ENCODE assay signal across 14 cellular contexts in the genomic region with DNA sequence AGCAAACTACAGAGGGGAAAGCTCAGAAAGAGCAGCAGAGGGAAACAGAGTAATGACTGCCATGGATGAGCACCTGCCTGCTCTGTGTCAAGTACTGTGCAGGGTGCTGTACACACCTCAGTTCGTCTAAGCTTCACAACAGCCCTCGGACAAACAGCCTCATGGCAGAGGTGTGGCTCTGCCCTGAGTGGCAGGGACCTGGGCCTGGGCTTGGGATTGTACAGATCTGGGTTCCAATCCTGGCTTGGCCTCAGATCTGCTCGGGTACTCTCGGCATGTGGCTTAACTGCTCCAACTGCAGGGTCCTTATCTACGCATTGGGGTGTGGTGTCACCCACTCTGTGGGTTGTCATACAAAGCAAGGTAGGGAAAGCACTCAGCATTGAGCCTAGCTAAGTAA. TPM values are rescaled to one million over a fixed set of nuclear protein-coding genes. Genes with fewer than 3 reads are reported as not detected.
DNase-seq lines count a peak whose midpoint lies in the region; ATAC-seq, FAIRE-seq and TF ChIP-seq lines count a peak whose summit lies in the region.
"Had no signal": no experiment of that assay in that cellular context is flagged by ENCODE, and none has a peak within 500 bp of the region (broad histone marks: within the 10 kb centered on the region; RNA-seq: fewer than 3 reads in every experiment).

No MANE protein-coding gene starts in this region.

- no peak overlapping the region for H3K14ac ChIP-seq in neuronal stem cell (ENCODE audit: low read length)

- no peak overlapping the region for H2BK5ac ChIP-seq in neuronal stem cell (ENCODE audit: low read length)

- H3K79me1 ChIP-seq in neuronal stem cell (ENCODE audit: low read depth, low read length) = no peaks in the 10 kb centered on the region

- no peak overlapping the region for H4K8ac ChIP-seq in neuronal stem cell (ENCODE audit: low read depth, low read length)

- no peak overlapping the region for H2BK15ac ChIP-seq in neuronal stem cell (ENCODE audit: low read length)

- peak overlapping the region; percentile 24 for H3K18ac ChIP-seq in neuronal stem cell (ENCODE audit: low read length)

- no peak overlapping the region for H2AK5ac ChIP-seq in neuronal stem cell (ENCODE audit: low read depth, low read length)

- WGBS in neuronal stem cell (ENCODE audit: extremely low coverage in 2 of 2, insufficient read length in 2 of 2, insufficient replicate concordance in 1 of 2), 2 donors = no CpG with 5 or more reads among the region's 5 CpGs

- peaks cover 13% of the 10 kb centered on the region for H3K36me3 Mint-ChIP-seq in HFFc6 (ENCODE audit: low read depth)

- H3K23ac ChIP-seq in neuronal stem cell (ENCODE audit: low read depth, low read length, poor library complexity) = peak overlapping the region; percentile 57

- CTCF ChIA-PET in AG04450 (lab: Charles Lee) = interaction anchor here (1.2 to 2.3 kb wide), 3 partner anchors 10 to 35 kb away, joined by 3 to 16 read pairs (median 10); no protein-coding TSS in a partner anchor

- no peak overlapping the region for H3K4ac ChIP-seq in neuronal stem cell (ENCODE audit: low read length)

- H3K4me3 ChIP-seq in AG04450 (ENCODE audit: low read depth, low read length) = no peak overlapping the region
- no peak overlapping the region for H3K4me3 ChIP-seq in bronchial epithelial cell (ENCODE audit: low read depth, low read length)
- peak overlapping the region in 1 of 2 donors; percentile 62 for H3K4me3 ChIP-seq in neuronal stem cell (ENCODE audit: low read length in 2 of 2)
- H3K4me3 ChIP-seq in BE2C (ENCODE audit: low read depth, low read length) = no peak overlapping the region
- no peak overlapping the region for H3K4me3 ChIP-seq in left lung
- H3K4me3 ChIP-seq: HAP-1 had no signal

- DNase-seq in AG04450 (ENCODE audit: low read depth, low spot score) = no peak
- DNase-seq in HFFc6 = no peak
- DNase-seq in bronchial epithelial cell (ENCODE audit: low read depth) = no peak
- DNase-seq in neuronal stem cell (ENCODE audit: low spot score) = no peak
- DNase-seq in T-helper 9 cell = no peak
- DNase-seq in BE2C = no peak
- no peak for DNase-seq in NK-92 treated with Interleukin-12 subunit alpha and Interleukin-12 subunit beta, amount 100 ng/mL, for 24 hours (lab: John Stamatoyannopoulos, UW)
- no peak for DNase-seq in left lung
- DNase-seq: ACHN, Kasumi-1, NCI-H1417, NCI-H2029, NCI-H510A treated with DMSO at 0.1 percent for 48 hours had no signal

- ATAC-seq in left lung = no peak

- no peak overlapping the region for H2BK12ac ChIP-seq in neuronal stem cell (ENCODE audit: low read length)

- no peak overlapping the region for H3K9ac ChIP-seq in neuronal stem cell (ENCODE audit: low read depth, low read length, poor library complexity)

- H3K9me3 ChIP-seq in AG04450 (ENCODE audit: control insufficient read depth, insufficient read depth, low read length) = peaks cover 8% of the 10 kb centered on the region
- peaks cover 0 to 2% of the 10 kb centered on the region in 2 donors for H3K9me3 ChIP-seq in neuronal stem cell (replicated peaks in 1 of 2; ENCODE audit: control insufficient read depth in 2 of 2, insufficient read depth in 1 of 2, low read depth in 1 of 2, low read length in 2 of 2)
- H3K9me3 ChIP-seq in BE2C = no peaks in the 10 kb centered on the region
- peaks cover 0 to 6% of the 10 kb centered on the region in 2 donors for H3K9me3 ChIP-seq in left lung
- H3K9me3 ChIP-seq: HAP-1 had no signal

- FAIRE-seq in bronchial epithelial cell (lab: Jason Lieb, UNC) = peak; percentile 82

- H3K4me1 ChIP-seq in neuronal stem cell (ENCODE audit: control insufficient read depth in 2 of 2, insufficient read depth in 1 of 2, low read depth in 1 of 2, low read length in 2 of 2) (peaks cover 4 to 8% of the 10 kb centered on the region in 2 donors), BE2C (no peaks in the 10 kb centered on the region), left lung (no peaks in the 10 kb centered on the region)
- H3K4me1 ChIP-seq: HAP-1 had no signal

- H3K27ac Mint-ChIP-seq in HFFc6 = peak overlapping the region; percentile 87; the same call in 1 of the 2 replicates

- H3K9me3 Mint-ChIP-seq in HFFc6 = peaks cover 11% of the 10 kb centered on the region

- POLR2A ChIA-PET in AG04450 (lab: Yijun Ruan, JAX) = interaction anchor here (2.2 kb wide), 1 partner anchor 10 kb away, joined by 15 read pairs; no protein-coding TSS in a partner anchor

- no peak overlapping the region for H3K4me2 ChIP-seq in neuronal stem cell (ENCODE audit: insufficient read depth, low read length, poor library complexity, severe bottlenecking)

- no peak overlapping the region for H4K91ac ChIP-seq in neuronal stem cell (ENCODE audit: low read depth, low read length, poor library complexity)

- intact Hi-C loops in left lung (cut with DNase I) = no loop called here

- H3K36me3 ChIP-seq in bronchial epithelial cell (ENCODE audit: control insufficient read depth, insufficient read depth, low read length) (no peaks in the 10 kb centered on the region), neuronal stem cell (replicated peaks in 1 of 2; ENCODE audit: control insufficient read depth in 2 of 2, insufficient read depth in 2 of 2, low read length in 2 of 2) (no peaks in the 10 kb centered on the region), BE2C (no peaks in the 10 kb centered on the region), left lung (no peaks in the 10 kb centered on the region)
- H3K36me3 ChIP-seq: HAP-1 had no signal

- H3K27ac ChIP-seq in AG04450 (ENCODE audit: low read depth, low read length) (peak overlapping the region; percentile 95), neuronal stem cell (replicated peaks; ENCODE audit: low read length) (no peak overlapping the region), left lung (no peak overlapping the region)

- H3K27me3 Mint-ChIP-seq in HFFc6 (ENCODE audit: insufficient read depth) = no peaks in the 10 kb centered on the region; the same call in 1 of the 2 replicates

- H2AFZ ChIP-seq in neuronal stem cell (ENCODE audit: low read length) = no peak overlapping the region

- TF ChIP-seq CTCF in AG04450 (IDR thresholded peaks at IDR 0.05; ENCODE audit: low read depth, low read length) (no peak), HFFc6 (IDR thresholded peaks at IDR 0.05) (no peak), bronchial epithelial cell (IDR thresholded peaks at IDR 0.05; ENCODE audit: insufficient read depth, low read length, severe bottlenecking) (no peak), BE2C (IDR thresholded peaks at IDR 0.05; ENCODE audit: low read depth, low read length) (no peak), left lung (IDR thresholded peaks at IDR 0.05) (no peak)

- peaks cover 53% of the 10 kb centered on the region for H3K4me1 Mint-ChIP-seq in HFFc6 (ENCODE audit: low read depth)

- H3K27me3 ChIP-seq in AG04450 (ENCODE audit: control insufficient read depth, insufficient read depth, low read length) = no peaks in the 10 kb centered on the region
- no peaks in the 10 kb centered on the region for H3K27me3 ChIP-seq in bronchial epithelial cell (ENCODE audit: control insufficient read depth, insufficient read depth, low read length)
- peaks cover 0 to 15% (median 0%) of the 10 kb centered on the region in 3 experiments for H3K27me3 ChIP-seq in neuronal stem cell (ENCODE audit: control insufficient read depth in 3 of 3, insufficient read depth in 3 of 3, low read depth in 1 of 3, low read length in 3 of 3)
- H3K27me3 ChIP-seq in BE2C = no peaks in the 10 kb centered on the region
- no peaks in the 10 kb centered on the region for H3K27me3 ChIP-seq in left lung

- H3K4me3 Mint-ChIP-seq in HFFc6 = peak overlapping the region; percentile 53; the same call in 1 of the 2 replicates

- no peak overlapping the region for H2BK120ac ChIP-seq in neuronal stem cell (ENCODE audit: low read depth, low read length)

RNA-seq across cellular contexts. Expression of gene SEC13, which starts 46.6 kb away (rescaled TPM):
- polyA plus RNA-seq in AG04450 (2011; rRNA removed) = 195 and 268 TPM in 2 replicates
- 380 and 487 TPM in 2 replicates for polyA minus RNA-seq in AG04450 (2011; rRNA and poly(A)+ RNA removed)
- total RNA-seq in HFFc6 (2021; fragmentation: NEBNext Ultra II Directional; extraction: Animal tissue kit (Norgen Biotek cat#: 25700)) = 100 to 1,000 TPM; 240 to 278 (median 274) TPM
- total RNA-seq in bronchial epithelial cell = 177 and 188 TPM in 2 replicates
- 103 TPM for polyA plus RNA-seq in neuronal stem cell (2013, experiment 1 of 2)
- 99.6 TPM for polyA plus RNA-seq in neuronal stem cell (2013, experiment 2 of 2)
- polyA plus RNA-seq in BE2C (2012; ENCODE audit: insufficient read depth, insufficient read length, low read depth) = 238 TPM
- 100 to 1,000 TPM; 130 to 131 TPM for total RNA-seq in left lung
